In genomic region chr19:7628589-7629311, GRCh38 we compare ENCODE assay signal across 8 cellular contexts. TPM values are rescaled to one million over a fixed set of nuclear protein-coding genes. Genes with fewer than 3 reads are reported as not detected.
DNase-seq lines count a peak whose midpoint lies in the region; ATAC-seq and TF ChIP-seq lines count a peak whose summit lies in the region.

No MANE protein-coding gene starts in this region.

- in situ Hi-C loops in gastrocnemius medialis (cut with MboI; ENCODE audit: low sequenced_read_pairs in 4 of 4): no loop called here

- H3K36me3 ChIP-seq in gastrocnemius medialis: peaks cover 0 to 33% of the 10 kb centered on the region in 2 donors

- peak overlapping the region; percentile 80 to 92 (median 88) for H3K27ac ChIP-seq in gastrocnemius medialis

- H3K27me3 ChIP-seq in gastrocnemius medialis: no peaks in the 10 kb centered on the region

- no peaks in the 10 kb centered on the region for H3K9me3 ChIP-seq in gastrocnemius medialis

- H3K4me1 ChIP-seq in gastrocnemius medialis: peaks cover 18 to 27% of the 10 kb centered on the region in 2 donors

- peak overlapping the region; percentile 89 for H3K4me3 ChIP-seq in GM12875 (ENCODE audit: low read depth, low read length)
- peak overlapping the region; percentile 89 for H3K4me3 ChIP-seq in WI38 (ENCODE audit: low read depth, low read length)
- H3K4me3 ChIP-seq in fibroblast of villous mesenchyme (ENCODE audit: low read depth, low read length): peak overlapping the region; percentile 100
- H3K4me3 ChIP-seq in gastrocnemius medialis: peak overlapping the region; percentile 83 to 100 (median 95)

- intact Hi-C loops in gastrocnemius medialis (cut with DNase I; ENCODE audit: low total_unique reads): loop anchor here (1.0 to 10.0 kb wide), 7 partner anchors 24 to 894 kb away; partner anchors contain the start of genes GPR108, MAP2K7, MCOLN1 and PEX11G

- DNase-seq in fibroblast of villous mesenchyme (ENCODE audit: low read depth) (no peak), gastrocnemius medialis (no peak), GM19240 (ENCODE audit: insufficient read length, low spot score) (no peak), ureter (ENCODE audit: low spot score) (no peak), T1000 (lab: John Stamatoyannopoulos, UW) (no peak)

- no peak for TF ChIP-seq POLR2A in gastrocnemius medialis (IDR thresholded peaks at IDR 0.05)

- TF ChIP-seq CTCF in GM12875 (IDR thresholded peaks at IDR 0.05; ENCODE audit: borderline replicate concordance, insufficient read depth, low read depth, low read length): no peak
- no peak for TF ChIP-seq CTCF in WI38 (IDR thresholded peaks at IDR 0.05; ENCODE audit: low read depth, low read length)
- no peak for TF ChIP-seq CTCF in fibroblast of villous mesenchyme (IDR thresholded peaks at IDR 0.05; ENCODE audit: insufficient read depth, low read depth, low read length)
- no peak for TF ChIP-seq CTCF in gastrocnemius medialis (IDR thresholded peaks at IDR 0.05 in 4 of 5, conservative IDR thresholded peaks at IDR 0.05 in 1 of 5)

- ATAC-seq in gastrocnemius medialis (no peak), GM18907 (IDR thresholded peaks at IDR 0.05; ENCODE audit: unreplicated experiment) (no peak)

RNA-seq across cellular contexts. Expression of gene XAB2, which starts 0.6 kb away (rescaled TPM):
- total RNA-seq in fibroblast of villous mesenchyme (32.0 and 34.1 TPM in 2 replicates), gastrocnemius medialis (10 to 100 TPM; 29.6 to 51.2 (median 31.1) TPM), ureter (39.0 TPM)

RNA-seq across cellular contexts. Expression of gene PET100, which starts 0.8 kb away (rescaled TPM):
- 10.4 and 11.9 TPM in 2 replicates for total RNA-seq in fibroblast of villous mesenchyme
- 10 to 100 TPM in 3 of 4 donors, 1 to 10 TPM in 1; 9.5 to 15.1 (median 12.9) TPM for total RNA-seq in gastrocnemius medialis
- 66.7 TPM for total RNA-seq in ureter

RNA-seq across cellular contexts. Expression of gene PCP2, which starts 4.8 kb away (rescaled TPM):
- total RNA-seq in fibroblast of villous mesenchyme (0.43 TPM in 1 of 2 replicates, not detected in the other), gastrocnemius medialis (not detected), ureter (1.7 TPM)

RNA-seq across cellular contexts. Expression of gene STXBP2, which starts 8.2 kb away (rescaled TPM):
- total RNA-seq in fibroblast of villous mesenchyme (4.2 and 9.9 TPM in 2 replicates), gastrocnemius medialis (1 to 10 TPM in 3 of 4 donors, under 1 TPM in 1; 0.87 to 3.7 (median 2.8) TPM), ureter (122 TPM)

RNA-seq across cellular contexts. Expression of gene CAMSAP3, which starts 33.1 kb away (rescaled TPM):
- total RNA-seq in fibroblast of villous mesenchyme: not detected in 2 replicates
- total RNA-seq in gastrocnemius medialis: under 1 TPM in 2 of 4 donors, not detected in 2; 0.15 to 0.16 TPM
- total RNA-seq in ureter: 29.3 TPM
